In genomic region chr21:16587671-16588379, GRCh38 we compare ENCODE assay signal across 8 cellular contexts.
DNase-seq lines count a peak whose midpoint lies in the region; ATAC-seq and TF ChIP-seq lines count a peak whose summit lies in the region.

No MANE protein-coding gene starts in this region.

- H3K27me3 ChIP-seq in brain microvascular endothelial cell (replicated peaks), result no peaks in the 10 kb centered on the region
- H3K27me3 ChIP-seq in subcutaneous abdominal adipose tissue (ENCODE audit: control insufficient read depth in 5 of 5, insufficient read depth in 4 of 5, low read length in 5 of 5), result no peaks in the 10 kb centered on the region
- H3K27me3 ChIP-seq in effector memory CD4-positive, alpha-beta T cell (replicated peaks; ENCODE audit: control insufficient read depth, insufficient read depth, low read length, poor library complexity, severe bottlenecking), result no peaks in the 10 kb centered on the region

- peak overlapping the region; percentile 91 for H3K27ac ChIP-seq in brain microvascular endothelial cell
- H3K27ac ChIP-seq in subcutaneous abdominal adipose tissue (ENCODE audit: low read depth, low read length), result peak overlapping the region; percentile 96
- no peak overlapping the region for H3K27ac ChIP-seq in effector memory CD4-positive, alpha-beta T cell (ENCODE audit: insufficient read depth, low read length, poor library complexity, severe bottlenecking)

- DNase-seq in HT1080 (ENCODE audit: low read depth), result peak; percentile 15
- no peak for DNase-seq in brain microvascular endothelial cell
- DNase-seq in iPS-NIHi7 (ENCODE audit: extremely low spot score), result peak; percentile 10
- DNase-seq in stimulated activated CD4-positive, alpha-beta T cell treated with anti-CD3 and anti-CD28 coated beads, Interleukin-4, amount 100 ng/mL, for 1 hour, result no peak
- DNase-seq in effector memory CD4-positive, alpha-beta T cell, result no peak
- DNase-seq in activated CD4-positive, CD25-positive, alpha-beta regulatory T cell treated with anti-CD3 and anti-CD28 coated beads, Interleukin-2, amount 50 U/mL, for 72 hours, result no peak

- no peak for TF ChIP-seq CTCF in brain microvascular endothelial cell (IDR thresholded peaks at IDR 0.05; ENCODE audit: low read depth, low read length, missing control alignments)

- in situ Hi-C loops in brain microvascular endothelial cell (cut with HindIII; ENCODE audit: low pct_ligation_motif_present, low sequenced_read_pairs), result no loop called here

- H3K4me3 ChIP-seq in brain microvascular endothelial cell (ENCODE audit: low read depth, low read length) (peak overlapping the region; percentile 59), subcutaneous abdominal adipose tissue (ENCODE audit: low read depth in 1 of 5, low read length in 5 of 5) (peak overlapping the region; percentile 46 to 70 (median 65))
- H3K4me3 ChIP-seq in effector memory CD4-positive, alpha-beta T cell (ENCODE audit: insufficient read depth, low read depth, low read length, poor library complexity, severe bottlenecking), result no peak overlapping the region

- H3K4me1 ChIP-seq in subcutaneous abdominal adipose tissue (ENCODE audit: control insufficient read depth in 5 of 5, insufficient read depth in 5 of 5, low read length in 5 of 5), result peaks cover 0 to 43% (median 30%) of the 10 kb centered on the region in 5 donors
- H3K4me1 ChIP-seq in effector memory CD4-positive, alpha-beta T cell (ENCODE audit: control insufficient read depth, insufficient read depth, low read length, poor library complexity, severe bottlenecking), result no peaks in the 10 kb centered on the region

- H3K9me3 ChIP-seq in subcutaneous abdominal adipose tissue (ENCODE audit: control insufficient read depth in 5 of 5, low read length in 5 of 5), result no peaks in the 10 kb centered on the region
- no peaks in the 10 kb centered on the region for H3K9me3 ChIP-seq in effector memory CD4-positive, alpha-beta T cell (ENCODE audit: control insufficient read depth, low read length)

- H3K9ac ChIP-seq in subcutaneous abdominal adipose tissue (ENCODE audit: low read length in 5 of 5), result peak overlapping the region; percentile 57 to 84 (median 73)

- no peak for ATAC-seq in HG03565 (IDR thresholded peaks at IDR 0.05; ENCODE audit: unreplicated experiment)

- H3K36me3 ChIP-seq in brain microvascular endothelial cell (replicated peaks) (no peaks in the 10 kb centered on the region), subcutaneous abdominal adipose tissue (ENCODE audit: control insufficient read depth in 5 of 5, insufficient read depth in 5 of 5, low read length in 5 of 5) (no peaks in the 10 kb centered on the region)
- H3K36me3 ChIP-seq in effector memory CD4-positive, alpha-beta T cell (ENCODE audit: control insufficient read depth, insufficient read depth, low read length), result no peaks in the 10 kb centered on the region

Comparison
In these comparisons a context has a peak if more than half of its experiments do, and no peak if none do; other contexts are left out.
1. DNase-seq: peak in HT1080 (single experiment) and iPS-NIHi7 (single experiment); none in brain microvascular endothelial cell (single experiment), stimulated activated CD4-positive, alpha-beta T cell treated with anti-CD3 and anti-CD28 coated beads, Interleukin-4, amount 100 ng/mL, for 1 hour (single experiment), effector memory CD4-positive, alpha-beta T cell (0 of 3) and activated CD4-positive, CD25-positive, alpha-beta regulatory T cell treated with anti-CD3 and anti-CD28 coated beads, Interleukin-2, amount 50 U/mL, for 72 hours (single experiment).